Comparison of ENCODE assay signal across 11 cellular contexts in genomic region chr9:91208837-91209236, GRCh38.
DNase-seq lines count a peak whose midpoint lies in the region; TF ChIP-seq lines count a peak whose summit lies in the region.
"Had no signal": no experiment of that assay in that cellular context is flagged by ENCODE, and none has a peak within 500 bp of the region (broad histone marks: within the 10 kb centered on the region; RNA-seq: fewer than 3 reads in every experiment).

No MANE protein-coding gene starts in this region.

- H3K9me3 Mint-ChIP-seq in T-helper 1 cell treated with Interleukin-12 subunit alpha and Interleukin-12 subunit beta and Interleukin-4 antibody, amounts not matched to agents 30 μg/mL and 1 μg/mL, for 36 hours = peaks cover 16% of the 10 kb centered on the region

- WGBS in hepatocyte (ENCODE audit: low lambda C conversion rate, missing lambda C conversion rate) = 98% methylated on average over 5 of the region's 5 CpGs

- H3K36me3 ChIP-seq in hepatocyte (replicated peaks; ENCODE audit: insufficient read depth, low read depth) = no peaks in the 10 kb centered on the region
- H3K36me3 ChIP-seq in stomach smooth muscle (ENCODE audit: control insufficient read depth in 2 of 2, insufficient read depth in 2 of 2, low read length in 2 of 2) = peaks cover 0 to 3% of the 10 kb centered on the region in 2 donors
- H3K36me3 ChIP-seq: WERI-Rb-1 had no signal

- H3K4me2 ChIP-seq in hepatocyte = no peak overlapping the region

- no peaks in the 10 kb centered on the region for H4K20me1 ChIP-seq in hepatocyte (ENCODE audit: insufficient read depth, poor library complexity, severe bottlenecking)

- POLR2A ChIA-PET in RWPE1 (lab: Yijun Ruan, JAX; ENCODE audit: low non-redundant PET) = no interaction called here

- no peak overlapping the region for H2AFZ ChIP-seq in hepatocyte

- H3K4me3 Mint-ChIP-seq in T-helper 1 cell treated with Interleukin-12 subunit alpha and Interleukin-12 subunit beta and Interleukin-4 antibody, amounts not matched to agents 30 μg/mL and 1 μg/mL, for 36 hours = no peak overlapping the region

- DNase-seq in T-helper 1 cell (no peak), RWPE1 (ENCODE audit: low spot score) (no peak), hepatocyte (ENCODE audit: low spot score) (no peak), GM20000 (ENCODE audit: low spot score) (no peak), NCI-H128 (lab: John Stamatoyannopoulos, UW; ENCODE audit: unreplicated experiment) (no peak), GM13976 (ENCODE audit: low spot score) (no peak)
- DNase-seq: 8988T; NK-92 treated with Interleukin-12 subunit alpha and Interleukin-12 subunit beta, amount 100 ng/mL, for 24 hours; WERI-Rb-1 had no signal

- CTCF ChIA-PET in RWPE1 (lab: Yijun Ruan, JAX) = no interaction called here

- H3K9me3 ChIP-seq in hepatocyte (ENCODE audit: low read depth) = no peaks in the 10 kb centered on the region
- H3K9me3 ChIP-seq in stomach smooth muscle (ENCODE audit: control insufficient read depth in 2 of 2, low read length in 2 of 2) = no peaks in the 10 kb centered on the region

- H3K79me2 ChIP-seq in hepatocyte = no peaks in the 10 kb centered on the region

- H3K4me1 ChIP-seq in hepatocyte (ENCODE audit: insufficient read depth) (peaks cover 19% of the 10 kb centered on the region), stomach smooth muscle (ENCODE audit: control insufficient read depth, insufficient read depth, low read length) (peaks cover 18% of the 10 kb centered on the region)

- no peak overlapping the region for H3K9ac ChIP-seq in stomach smooth muscle (ENCODE audit: low read length in 2 of 2)

- no peaks in the 10 kb centered on the region for H3K27me3 Mint-ChIP-seq in T-helper 1 cell treated with Interleukin-12 subunit alpha and Interleukin-12 subunit beta and Interleukin-4 antibody, amounts not matched to agents 30 μg/mL and 1 μg/mL, for 36 hours (ENCODE audit: low read depth)

- TF ChIP-seq CTCF in RWPE1 (conservative IDR thresholded peaks at IDR 0.05; ENCODE audit: low read depth) = no peak
- no peak for TF ChIP-seq CTCF in hepatocyte (IDR thresholded peaks at IDR 0.05; ENCODE audit: poor library complexity)
- TF ChIP-seq CTCF in GM20000 (IDR thresholded peaks at IDR 0.05; ENCODE audit: extremely low read depth, missing control alignments) = no peak
- TF ChIP-seq CTCF in GM13976 (IDR thresholded peaks at IDR 0.05; ENCODE audit: borderline replicate concordance, control extremely low read depth, extremely low read depth, insufficient read depth, missing control alignments) = no peak

- H3K4me1 Mint-ChIP-seq in T-helper 1 cell treated with Interleukin-12 subunit alpha and Interleukin-12 subunit beta and Interleukin-4 antibody, amounts not matched to agents 30 μg/mL and 1 μg/mL, for 36 hours (ENCODE audit: low read depth) = peaks cover 39% of the 10 kb centered on the region

- H3K27me3 ChIP-seq in hepatocyte (no peaks in the 10 kb centered on the region), stomach smooth muscle (ENCODE audit: control insufficient read depth in 1 of 2, insufficient read depth in 2 of 2, low read length in 2 of 2) (no peaks in the 10 kb centered on the region)

- in situ Hi-C loops in GM13976 (cut with MboI; ENCODE audit: low sequenced_read_pairs, unreplicated experiment) = no loop called here

- no peaks in the 10 kb centered on the region for H3K9me2 ChIP-seq in hepatocyte (replicated peaks; ENCODE audit: insufficient read depth)

- peak overlapping the region; percentile 63; the same call in 1 of the 2 replicates for H3K27ac ChIP-seq in RWPE1
- peak overlapping the region; percentile 59 for H3K27ac ChIP-seq in hepatocyte
- peak overlapping the region; percentile 67 for H3K27ac ChIP-seq in stomach smooth muscle (ENCODE audit: low read length)
- H3K27ac ChIP-seq: WERI-Rb-1 had no signal

- H3K27ac Mint-ChIP-seq in T-helper 1 cell treated with Interleukin-12 subunit alpha and Interleukin-12 subunit beta and Interleukin-4 antibody, amounts not matched to agents 30 μg/mL and 1 μg/mL, for 36 hours = peak overlapping the region; percentile 12

- H3K36me3 Mint-ChIP-seq in T-helper 1 cell treated with Interleukin-12 subunit alpha and Interleukin-12 subunit beta and Interleukin-4 antibody, amounts not matched to agents 30 μg/mL and 1 μg/mL, for 36 hours (ENCODE audit: low read depth) = peaks cover 26% of the 10 kb centered on the region

- H3K4me3 ChIP-seq in hepatocyte = no peak overlapping the region
- no peak overlapping the region for H3K4me3 ChIP-seq in stomach smooth muscle (ENCODE audit: low read length in 2 of 2)
